ENCODE assay signal across 16 cellular contexts in the genomic region with DNA sequence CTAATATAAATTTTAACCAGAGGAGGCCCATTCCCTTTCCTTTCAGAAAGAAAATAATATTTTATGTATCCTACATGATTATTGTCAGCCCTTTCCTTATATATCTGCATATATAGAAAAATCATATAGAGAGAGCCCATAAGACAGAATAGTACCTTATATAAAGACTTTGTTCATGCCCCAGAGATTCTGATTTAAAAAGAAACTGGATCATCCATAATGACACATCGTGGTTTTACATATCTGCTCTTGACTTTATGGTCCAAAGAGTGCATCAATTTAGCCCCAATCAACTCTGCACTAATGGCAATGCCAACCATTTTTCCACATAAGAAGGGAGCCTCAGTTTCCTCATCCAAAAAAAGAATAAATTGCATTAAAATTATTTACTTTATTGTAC.
DNase-seq lines count a peak whose midpoint lies in the region; ATAC-seq lines count a peak whose summit lies in the region.
"Had no signal": no experiment of that assay in that cellular context is flagged by ENCODE, and none has a peak within 500 bp of the region (broad histone marks: within the 10 kb centered on the region; RNA-seq: fewer than 3 reads in every experiment).

No MANE protein-coding gene starts in this region.

- H3K4me1 Mint-ChIP-seq in activated T-cell treated with anti-CD3 and anti-CD28 coated beads, Interleukin-2, amount 50 U/mL, for 24 hours (ENCODE audit: low read depth) = peaks cover 82% of the 10 kb centered on the region
- peaks cover 69% of the 10 kb centered on the region for H3K4me1 Mint-ChIP-seq in activated naive CD8-positive, alpha-beta T cell (ENCODE audit: low read depth)
- H3K4me1 Mint-ChIP-seq in activated naive CD8-positive, alpha-beta T cell treated with anti-CD3 and anti-CD28 coated beads for 36 hours = peaks cover 39% of the 10 kb centered on the region
- H3K4me1 Mint-ChIP-seq in activated naive CD8-positive, alpha-beta T cell treated with anti-CD3 and anti-CD28 coated beads, Interleukin-2, amount 50 U/mL, for 24 hours = peaks cover 84% of the 10 kb centered on the region
- H3K4me1 Mint-ChIP-seq: GM23338, H9 had no signal

- peaks cover 4% of the 10 kb centered on the region for H3K9me3 Mint-ChIP-seq in activated T-cell treated with anti-CD3 and anti-CD28 coated beads, Interleukin-2, amount 50 U/mL, for 24 hours
- H3K9me3 Mint-ChIP-seq in activated naive CD8-positive, alpha-beta T cell (ENCODE audit: low read depth) = no peaks in the 10 kb centered on the region
- H3K9me3 Mint-ChIP-seq in activated naive CD8-positive, alpha-beta T cell treated with anti-CD3 and anti-CD28 coated beads for 36 hours = no peaks in the 10 kb centered on the region
- no peaks in the 10 kb centered on the region for H3K9me3 Mint-ChIP-seq in activated naive CD8-positive, alpha-beta T cell treated with anti-CD3 and anti-CD28 coated beads, Interleukin-2, amount 50 U/mL, for 24 hours
- H3K9me3 Mint-ChIP-seq: CD4-positive, alpha-beta memory T cell; GM23338; H9 had no signal

- peak overlapping the region; percentile 86 for H3K27ac Mint-ChIP-seq in activated T-cell treated with anti-CD3 and anti-CD28 coated beads, Interleukin-2, amount 50 U/mL, for 24 hours
- peak overlapping the region; percentile 72 for H3K27ac Mint-ChIP-seq in activated naive CD8-positive, alpha-beta T cell
- H3K27ac Mint-ChIP-seq in activated naive CD8-positive, alpha-beta T cell treated with anti-CD3 and anti-CD28 coated beads for 36 hours = no peak overlapping the region
- peak overlapping the region; percentile 85 for H3K27ac Mint-ChIP-seq in activated naive CD8-positive, alpha-beta T cell treated with anti-CD3 and anti-CD28 coated beads, Interleukin-2, amount 50 U/mL, for 24 hours
- H3K27ac Mint-ChIP-seq: GM23338, H9 had no signal

- no peak for DNase-seq in activated T-cell treated with anti-CD3 and anti-CD28 coated beads, Interleukin-2, amount 50 U/mL, for 24 hours
- DNase-seq in activated T-cell treated with anti-CD3 and anti-CD28 coated beads for 4 hours = no peak
- no peak for DNase-seq in activated naive CD8-positive, alpha-beta T cell treated with anti-CD3 and anti-CD28 coated beads for 36 hours
- no peak for DNase-seq in activated naive CD8-positive, alpha-beta T cell treated with anti-CD3 and anti-CD28 coated beads, Interleukin-2, amount 50 U/mL, for 24 hours
- DNase-seq: C1 segment of cervical spinal cord; Calu3; CD4-positive, alpha-beta memory T cell; COR-L47; DMS53; DMS79 treated with DMSO at 0.1 percent for 48 hours; GF-D8; H9 had no signal

- H3K36me3 Mint-ChIP-seq in activated T-cell treated with anti-CD3 and anti-CD28 coated beads, Interleukin-2, amount 50 U/mL, for 24 hours (ENCODE audit: low read depth) = no peaks in the 10 kb centered on the region
- peaks cover 5% of the 10 kb centered on the region for H3K36me3 Mint-ChIP-seq in activated naive CD8-positive, alpha-beta T cell
- H3K36me3 Mint-ChIP-seq in activated naive CD8-positive, alpha-beta T cell treated with anti-CD3 and anti-CD28 coated beads for 36 hours = peaks cover 4% of the 10 kb centered on the region
- H3K36me3 Mint-ChIP-seq in activated naive CD8-positive, alpha-beta T cell treated with anti-CD3 and anti-CD28 coated beads, Interleukin-2, amount 50 U/mL, for 24 hours (ENCODE audit: low read depth) = peaks cover 23% of the 10 kb centered on the region
- H3K36me3 Mint-ChIP-seq: CD4-positive, alpha-beta memory T cell had no signal

- ATAC-seq in activated naive CD8-positive, alpha-beta T cell treated with anti-CD3 and anti-CD28 coated beads, Interleukin-2, amount 50 U/mL, for 24 hours = peak; percentile 33
- no peak for ATAC-seq in HG03280 (IDR thresholded peaks at IDR 0.05; ENCODE audit: unreplicated experiment)
- ATAC-seq: GM23338, HCT116 had no signal

- H3K27me3 Mint-ChIP-seq in activated T-cell treated with anti-CD3 and anti-CD28 coated beads, Interleukin-2, amount 50 U/mL, for 24 hours = no peaks in the 10 kb centered on the region
- H3K27me3 Mint-ChIP-seq in activated naive CD8-positive, alpha-beta T cell = no peaks in the 10 kb centered on the region
- no peaks in the 10 kb centered on the region for H3K27me3 Mint-ChIP-seq in activated naive CD8-positive, alpha-beta T cell treated with anti-CD3 and anti-CD28 coated beads for 36 hours
- no peaks in the 10 kb centered on the region for H3K27me3 Mint-ChIP-seq in activated naive CD8-positive, alpha-beta T cell treated with anti-CD3 and anti-CD28 coated beads, Interleukin-2, amount 50 U/mL, for 24 hours

- H3K4me3 Mint-ChIP-seq in activated T-cell treated with anti-CD3 and anti-CD28 coated beads, Interleukin-2, amount 50 U/mL, for 24 hours = no peak overlapping the region
- no peak overlapping the region for H3K4me3 Mint-ChIP-seq in activated naive CD8-positive, alpha-beta T cell
- H3K4me3 Mint-ChIP-seq in activated naive CD8-positive, alpha-beta T cell treated with anti-CD3 and anti-CD28 coated beads for 36 hours = no peak overlapping the region
- H3K4me3 Mint-ChIP-seq in activated naive CD8-positive, alpha-beta T cell treated with anti-CD3 and anti-CD28 coated beads, Interleukin-2, amount 50 U/mL, for 24 hours = no peak overlapping the region
- H3K4me3 Mint-ChIP-seq: CD4-positive, alpha-beta memory T cell; GM23338; H9 had no signal
